1 cellular context compared by ENCODE assay signal in the genomic region with DNA sequence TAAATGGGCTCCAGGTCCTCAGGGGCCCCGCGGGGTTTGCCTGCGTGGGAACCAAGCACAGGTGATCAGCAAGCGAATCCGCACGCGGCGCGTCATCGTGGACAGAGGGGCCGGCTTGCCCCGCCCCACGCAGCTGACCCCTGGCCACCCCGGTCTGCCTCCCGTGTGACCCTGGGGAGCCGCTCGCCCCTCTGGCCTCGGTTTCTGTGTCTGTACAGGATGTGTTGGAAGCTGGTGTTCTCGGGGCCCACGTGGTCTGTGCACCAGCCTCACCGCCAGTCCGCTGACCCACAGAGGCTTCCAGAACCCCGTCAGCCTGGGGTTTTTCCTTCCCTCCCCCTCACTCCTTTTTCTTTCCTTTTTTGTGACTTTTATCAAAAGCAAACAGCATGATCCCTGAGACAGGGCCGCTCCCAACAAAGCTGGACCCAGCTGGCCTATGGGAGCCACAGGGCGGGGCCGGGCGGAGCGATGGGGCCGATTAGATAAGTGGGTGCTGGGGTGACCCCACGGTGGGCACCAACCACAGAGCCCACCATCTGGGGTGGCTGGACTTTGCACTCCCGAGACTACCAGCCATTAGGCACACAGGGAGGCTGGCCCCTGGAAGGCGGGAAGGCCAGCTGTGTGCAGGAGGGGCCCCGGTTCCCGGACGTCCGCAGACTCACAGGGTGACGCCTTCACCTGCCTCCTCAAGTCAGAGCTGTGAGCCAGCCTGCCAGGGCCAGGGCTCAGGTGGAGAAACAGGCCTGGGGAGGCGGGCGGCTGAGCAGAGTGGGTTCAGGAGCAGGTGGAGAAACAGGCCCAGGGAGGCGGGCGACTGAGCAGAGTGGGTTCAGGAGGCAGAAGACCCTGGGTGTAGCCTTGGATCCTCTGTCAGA.
A peak's percentile ranks its signal among the peaks of the same experiment; 100 is the strongest.
TF ChIP-seq lines count a peak whose summit lies in the region.

No MANE protein-coding gene starts in this region.

TF ChIP-seq in HepG2, 621 proteins besides CTCF, POLR2A, EP300 and RAD21 (continued from another document and continues in another):
- TF ChIP-seq, protein P1, sequence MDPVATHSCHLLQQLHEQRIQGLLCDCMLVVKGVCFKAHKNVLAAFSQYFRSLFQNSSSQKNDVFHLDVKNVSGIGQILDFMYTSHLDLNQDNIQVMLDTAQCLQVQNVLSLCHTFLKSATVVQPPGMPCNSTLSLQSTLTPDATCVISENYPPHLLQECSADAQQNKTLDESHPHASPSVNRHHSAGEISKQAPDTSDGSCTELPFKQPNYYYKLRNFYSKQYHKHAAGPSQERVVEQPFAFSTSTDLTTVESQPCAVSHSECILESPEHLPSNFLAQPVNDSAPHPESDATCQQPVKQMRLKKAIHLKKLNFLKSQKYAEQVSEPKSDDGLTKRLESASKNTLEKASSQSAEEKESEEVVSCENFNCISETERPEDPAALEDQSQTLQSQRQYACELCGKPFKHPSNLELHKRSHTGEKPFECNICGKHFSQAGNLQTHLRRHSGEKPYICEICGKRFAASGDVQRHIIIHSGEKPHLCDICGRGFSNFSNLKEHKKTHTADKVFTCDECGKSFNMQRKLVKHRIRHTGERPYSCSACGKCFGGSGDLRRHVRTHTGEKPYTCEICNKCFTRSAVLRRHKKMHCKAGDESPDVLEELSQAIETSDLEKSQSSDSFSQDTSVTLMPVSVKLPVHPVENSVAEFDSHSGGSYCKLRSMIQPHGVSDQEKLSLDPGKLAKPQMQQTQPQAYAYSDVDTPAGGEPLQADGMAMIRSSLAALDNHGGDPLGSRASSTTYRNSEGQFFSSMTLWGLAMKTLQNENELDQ (CRISPR knock-in tag; IDR thresholded peaks at IDR 0.05; ENCODE audit: borderline replicate concordance), result no peak
- TF ChIP-seq NR3C1 (CRISPR knock-in tag; IDR thresholded peaks at IDR 0.05) (no peak), JARID2 (CRISPR knock-in tag; IDR thresholded peaks at IDR 0.05; ENCODE audit: insufficient replicate concordance) (no peak), SPEN (CRISPR knock-in tag; IDR thresholded peaks at IDR 0.05; ENCODE audit: low read depth) (no peak), ZNF180 (CRISPR knock-in tag; IDR thresholded peaks at IDR 0.05; ENCODE audit: borderline replicate concordance, low read depth) (no peak), TSC22D2 (CRISPR knock-in tag; IDR thresholded peaks at IDR 0.05; ENCODE audit: borderline replicate concordance) (no peak), ZNF468 (CRISPR knock-in tag; IDR thresholded peaks at IDR 0.05) (no peak), ZNF124 (CRISPR knock-in tag; IDR thresholded peaks at IDR 0.05) (no peak), PRMT3 (CRISPR knock-in tag; IDR thresholded peaks at IDR 0.05; ENCODE audit: borderline replicate concordance, low read depth) (0 out of 2 replicates have a peak, but pooled peaks have one; percentile 60), ZNF772 (CRISPR knock-in tag; IDR thresholded peaks at IDR 0.05) (peak; percentile 97), MBNL3 (CRISPR knock-in tag; conservative IDR thresholded peaks at IDR 0.05) (no peak), TGIF2 (CRISPR knock-in tag; IDR thresholded peaks at IDR 0.05) (peak; percentile 70; the same call in 1 of the 2 replicates), ARNTL (CRISPR knock-in tag; IDR thresholded peaks at IDR 0.05) (peak; percentile 69; the same call in 1 of the 2 replicates), PAF1 (CRISPR knock-in tag; IDR thresholded peaks at IDR 0.05) (no peak), NAIF1 (CRISPR knock-in tag; IDR thresholded peaks at IDR 0.05; ENCODE audit: borderline replicate concordance) (peak; percentile 48; the same call in 1 of the 2 replicates), ZNF225 (CRISPR knock-in tag; IDR thresholded peaks at IDR 0.05) (peak; percentile 28; the same call in 1 of the 2 replicates), MED1 (CRISPR knock-in tag; IDR thresholded peaks at IDR 0.05) (peak; percentile 79)
- TF ChIP-seq, protein P2, sequence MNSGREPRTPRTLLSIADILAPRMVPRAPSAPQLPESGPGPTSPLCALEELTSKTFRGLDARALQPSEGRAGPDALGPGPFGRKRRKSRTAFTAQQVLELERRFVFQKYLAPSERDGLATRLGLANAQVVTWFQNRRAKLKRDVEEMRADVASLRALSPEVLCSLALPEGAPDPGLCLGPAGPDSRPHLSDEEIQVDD (CRISPR knock-in tag; IDR thresholded peaks at IDR 0.05; ENCODE audit: borderline replicate concordance), result no peak
- TF ChIP-seq, protein P3, sequence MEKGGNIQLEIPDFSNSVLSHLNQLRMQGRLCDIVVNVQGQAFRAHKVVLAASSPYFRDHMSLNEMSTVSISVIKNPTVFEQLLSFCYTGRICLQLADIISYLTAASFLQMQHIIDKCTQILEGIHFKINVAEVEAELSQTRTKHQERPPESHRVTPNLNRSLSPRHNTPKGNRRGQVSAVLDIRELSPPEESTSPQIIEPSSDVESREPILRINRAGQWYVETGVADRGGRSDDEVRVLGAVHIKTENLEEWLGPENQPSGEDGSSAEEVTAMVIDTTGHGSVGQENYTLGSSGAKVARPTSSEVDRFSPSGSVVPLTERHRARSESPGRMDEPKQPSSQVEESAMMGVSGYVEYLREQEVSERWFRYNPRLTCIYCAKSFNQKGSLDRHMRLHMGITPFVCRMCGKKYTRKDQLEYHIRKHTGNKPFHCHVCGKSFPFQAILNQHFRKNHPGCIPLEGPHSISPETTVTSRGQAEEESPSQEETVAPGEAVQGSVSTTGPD (CRISPR knock-in tag; IDR thresholded peaks at IDR 0.05), result no peak
- TF ChIP-seq, protein P4, sequence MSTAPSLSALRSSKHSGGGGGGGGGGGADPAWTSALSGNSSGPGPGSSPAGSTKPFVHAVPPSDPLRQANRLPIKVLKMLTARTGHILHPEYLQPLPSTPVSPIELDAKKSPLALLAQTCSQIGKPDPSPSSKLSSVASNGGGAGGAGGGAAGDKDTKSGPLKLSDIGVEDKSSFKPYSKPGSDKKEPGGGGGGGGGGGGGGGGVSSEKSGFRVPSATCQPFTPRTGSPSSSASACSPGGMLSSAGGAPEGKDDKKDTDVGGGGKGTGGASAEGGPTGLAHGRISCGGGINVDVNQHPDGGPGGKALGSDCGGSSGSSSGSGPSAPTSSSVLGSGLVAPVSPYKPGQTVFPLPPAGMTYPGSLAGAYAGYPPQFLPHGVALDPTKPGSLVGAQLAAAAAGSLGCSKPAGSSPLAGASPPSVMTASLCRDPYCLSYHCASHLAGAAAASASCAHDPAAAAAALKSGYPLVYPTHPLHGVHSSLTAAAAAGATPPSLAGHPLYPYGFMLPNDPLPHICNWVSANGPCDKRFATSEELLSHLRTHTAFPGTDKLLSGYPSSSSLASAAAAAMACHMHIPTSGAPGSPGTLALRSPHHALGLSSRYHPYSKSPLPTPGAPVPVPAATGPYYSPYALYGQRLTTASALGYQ (CRISPR knock-in tag; IDR thresholded peaks at IDR 0.05), result peak; percentile 74; the same call in 1 of the 2 replicates
- TF ChIP-seq, protein P5, sequence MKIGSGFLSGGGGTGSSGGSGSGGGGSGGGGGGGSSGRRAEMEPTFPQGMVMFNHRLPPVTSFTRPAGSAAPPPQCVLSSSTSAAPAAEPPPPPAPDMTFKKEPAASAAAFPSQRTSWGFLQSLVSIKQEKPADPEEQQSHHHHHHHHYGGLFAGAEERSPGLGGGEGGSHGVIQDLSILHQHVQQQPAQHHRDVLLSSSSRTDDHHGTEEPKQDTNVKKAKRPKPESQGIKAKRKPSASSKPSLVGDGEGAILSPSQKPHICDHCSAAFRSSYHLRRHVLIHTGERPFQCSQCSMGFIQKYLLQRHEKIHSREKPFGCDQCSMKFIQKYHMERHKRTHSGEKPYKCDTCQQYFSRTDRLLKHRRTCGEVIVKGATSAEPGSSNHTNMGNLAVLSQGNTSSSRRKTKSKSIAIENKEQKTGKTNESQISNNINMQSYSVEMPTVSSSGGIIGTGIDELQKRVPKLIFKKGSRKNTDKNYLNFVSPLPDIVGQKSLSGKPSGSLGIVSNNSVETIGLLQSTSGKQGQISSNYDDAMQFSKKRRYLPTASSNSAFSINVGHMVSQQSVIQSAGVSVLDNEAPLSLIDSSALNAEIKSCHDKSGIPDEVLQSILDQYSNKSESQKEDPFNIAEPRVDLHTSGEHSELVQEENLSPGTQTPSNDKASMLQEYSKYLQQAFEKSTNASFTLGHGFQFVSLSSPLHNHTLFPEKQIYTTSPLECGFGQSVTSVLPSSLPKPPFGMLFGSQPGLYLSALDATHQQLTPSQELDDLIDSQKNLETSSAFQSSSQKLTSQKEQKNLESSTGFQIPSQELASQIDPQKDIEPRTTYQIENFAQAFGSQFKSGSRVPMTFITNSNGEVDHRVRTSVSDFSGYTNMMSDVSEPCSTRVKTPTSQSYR (CRISPR knock-in tag; IDR thresholded peaks at IDR 0.05; ENCODE audit: borderline replicate concordance), result no peak
- TF ChIP-seq, protein P6, sequence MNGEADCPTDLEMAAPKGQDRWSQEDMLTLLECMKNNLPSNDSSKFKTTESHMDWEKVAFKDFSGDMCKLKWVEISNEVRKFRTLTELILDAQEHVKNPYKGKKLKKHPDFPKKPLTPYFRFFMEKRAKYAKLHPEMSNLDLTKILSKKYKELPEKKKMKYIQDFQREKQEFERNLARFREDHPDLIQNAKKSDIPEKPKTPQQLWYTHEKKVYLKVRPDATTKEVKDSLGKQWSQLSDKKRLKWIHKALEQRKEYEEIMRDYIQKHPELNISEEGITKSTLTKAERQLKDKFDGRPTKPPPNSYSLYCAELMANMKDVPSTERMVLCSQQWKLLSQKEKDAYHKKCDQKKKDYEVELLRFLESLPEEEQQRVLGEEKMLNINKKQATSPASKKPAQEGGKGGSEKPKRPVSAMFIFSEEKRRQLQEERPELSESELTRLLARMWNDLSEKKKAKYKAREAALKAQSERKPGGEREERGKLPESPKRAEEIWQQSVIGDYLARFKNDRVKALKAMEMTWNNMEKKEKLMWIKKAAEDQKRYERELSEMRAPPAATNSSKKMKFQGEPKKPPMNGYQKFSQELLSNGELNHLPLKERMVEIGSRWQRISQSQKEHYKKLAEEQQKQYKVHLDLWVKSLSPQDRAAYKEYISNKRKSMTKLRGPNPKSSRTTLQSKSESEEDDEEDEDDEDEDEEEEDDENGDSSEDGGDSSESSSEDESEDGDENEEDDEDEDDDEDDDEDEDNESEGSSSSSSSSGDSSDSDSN (CRISPR knock-in tag; IDR thresholded peaks at IDR 0.05), result peak; percentile 49
- TF ChIP-seq, protein P7, sequence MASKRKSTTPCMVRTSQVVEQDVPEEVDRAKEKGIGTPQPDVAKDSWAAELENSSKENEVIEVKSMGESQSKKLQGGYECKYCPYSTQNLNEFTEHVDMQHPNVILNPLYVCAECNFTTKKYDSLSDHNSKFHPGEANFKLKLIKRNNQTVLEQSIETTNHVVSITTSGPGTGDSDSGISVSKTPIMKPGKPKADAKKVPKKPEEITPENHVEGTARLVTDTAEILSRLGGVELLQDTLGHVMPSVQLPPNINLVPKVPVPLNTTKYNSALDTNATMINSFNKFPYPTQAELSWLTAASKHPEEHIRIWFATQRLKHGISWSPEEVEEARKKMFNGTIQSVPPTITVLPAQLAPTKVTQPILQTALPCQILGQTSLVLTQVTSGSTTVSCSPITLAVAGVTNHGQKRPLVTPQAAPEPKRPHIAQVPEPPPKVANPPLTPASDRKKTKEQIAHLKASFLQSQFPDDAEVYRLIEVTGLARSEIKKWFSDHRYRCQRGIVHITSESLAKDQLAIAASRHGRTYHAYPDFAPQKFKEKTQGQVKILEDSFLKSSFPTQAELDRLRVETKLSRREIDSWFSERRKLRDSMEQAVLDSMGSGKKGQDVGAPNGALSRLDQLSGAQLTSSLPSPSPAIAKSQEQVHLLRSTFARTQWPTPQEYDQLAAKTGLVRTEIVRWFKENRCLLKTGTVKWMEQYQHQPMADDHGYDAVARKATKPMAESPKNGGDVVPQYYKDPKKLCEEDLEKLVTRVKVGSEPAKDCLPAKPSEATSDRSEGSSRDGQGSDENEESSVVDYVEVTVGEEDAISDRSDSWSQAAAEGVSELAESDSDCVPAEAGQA (IDR thresholded peaks at IDR 0.05; ENCODE audit: low read depth), result 0 out of 2 replicates have a peak, but pooled peaks have one; percentile 20
- TF ChIP-seq, protein P7 (CRISPR knock-in tag; IDR thresholded peaks at IDR 0.05; ENCODE audit: borderline replicate concordance), result no peak
- TF ChIP-seq, protein P8, sequence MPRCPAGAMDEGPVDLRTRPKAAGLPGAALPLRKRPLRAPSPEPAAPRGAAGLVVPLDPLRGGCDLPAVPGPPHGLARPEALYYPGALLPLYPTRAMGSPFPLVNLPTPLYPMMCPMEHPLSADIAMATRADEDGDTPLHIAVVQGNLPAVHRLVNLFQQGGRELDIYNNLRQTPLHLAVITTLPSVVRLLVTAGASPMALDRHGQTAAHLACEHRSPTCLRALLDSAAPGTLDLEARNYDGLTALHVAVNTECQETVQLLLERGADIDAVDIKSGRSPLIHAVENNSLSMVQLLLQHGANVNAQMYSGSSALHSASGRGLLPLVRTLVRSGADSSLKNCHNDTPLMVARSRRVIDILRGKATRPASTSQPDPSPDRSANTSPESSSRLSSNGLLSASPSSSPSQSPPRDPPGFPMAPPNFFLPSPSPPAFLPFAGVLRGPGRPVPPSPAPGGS (CRISPR knock-in tag; IDR thresholded peaks at IDR 0.05), result peak; percentile 90; the same call in 1 of the 2 replicates
- TF ChIP-seq, protein P9, sequence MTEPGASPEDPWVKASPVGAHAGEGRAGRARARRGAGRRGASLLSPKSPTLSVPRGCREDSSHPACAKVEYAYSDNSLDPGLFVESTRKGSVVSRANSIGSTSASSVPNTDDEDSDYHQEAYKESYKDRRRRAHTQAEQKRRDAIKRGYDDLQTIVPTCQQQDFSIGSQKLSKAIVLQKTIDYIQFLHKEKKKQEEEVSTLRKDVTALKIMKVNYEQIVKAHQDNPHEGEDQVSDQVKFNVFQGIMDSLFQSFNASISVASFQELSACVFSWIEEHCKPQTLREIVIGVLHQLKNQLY (CRISPR knock-in tag; IDR thresholded peaks at IDR 0.05), result peak; percentile 52; the same call in 1 of the 2 replicates
